In genomic region chr5:41961736-41962135, GRCh38 we compare ENCODE assay signal across 34 cellular contexts.
"Had no signal": no experiment of that assay in that cellular context is flagged by ENCODE, and none has a peak within 500 bp of the region (broad histone marks: within the 10 kb centered on the region; RNA-seq: fewer than 3 reads in every experiment).

No MANE protein-coding gene starts in this region.

- H3K79me2 ChIP-seq: parathyroid adenoma had no signal

- H2AFZ ChIP-seq: parathyroid adenoma had no signal

- H3K4me2 ChIP-seq: smooth muscle cell had no signal

- H3K4me1 Mint-ChIP-seq: naive B cell; naive thymus-derived CD8-positive, alpha-beta T cell; nephron progenitor cell; neural crest cell; stimulated activated memory B cell treated with anti-CD40 and anti-IgM and Interleukin-4, amounts not matched to agents 10 μg/mL and 1 μg/mL and 100 μg/mL, for 72 hours; stimulated activated naive CD8-positive, alpha-beta T cell treated with anti-CD3 and anti-CD28 coated beads, Interleukin-15, amount 100 ng/mL, for 72 hours had no signal

- DNase-seq: naive B cell; naive thymus-derived CD8-positive, alpha-beta T cell; nephron progenitor cell; occipital lobe; ovary; posterior cingulate gyrus; psoas muscle; right cardiac atrium; right lobe of liver; sigmoid colon; spleen; stimulated activated CD4-positive, alpha-beta T cell treated with anti-CD3 and anti-CD28 coated beads, Interleukin-12 subunit alpha, Interleukin-12 subunit beta, amount 100 ng/mL, for 4 hours; stimulated activated CD4-positive, alpha-beta T cell treated with anti-CD3 and anti-CD28 coated beads, Interleukin-1b, Interleukin-23, amount 100 ng/mL, for 48 hours; stimulated activated CD4-positive, alpha-beta T cell treated with anti-CD3 and anti-CD28 coated beads, Interleukin-4, amount 100 ng/mL, for 1 hour; stimulated activated CD4-positive, alpha-beta T cell treated with anti-CD3 and anti-CD28 coated beads, Interleukin-4, amount 100 ng/mL, for 4 hours; stimulated activated CD8-positive, alpha-beta memory T cell treated with anti-CD3 and anti-CD28 coated beads, Interleukin-4, amount 100 ng/mL, for 48 hours; stimulated activated naive CD4-positive, alpha-beta T cell; stimulated activated naive CD8-positive, alpha-beta T cell treated with anti-CD3 and anti-CD28 coated beads, Interleukin-15, amount 100 ng/mL, for 72 hours; stimulated activated naive CD8-positive, alpha-beta T cell treated with anti-CD3 and anti-CD28 coated beads, Interleukin-15, Interleukin-2, amounts not matched to agents 100 U/mL and 50 U/mL, for 24 hours; substantia nigra; testis; tibial artery; transverse colon; upper lobe of left lung had no signal

- H3K4me1 ChIP-seq: parathyroid adenoma, psoas muscle, right lobe of liver, sigmoid colon, spleen, suprapubic skin, testis, tibial artery, transverse colon, upper lobe of left lung, vagina had no signal

- H3K27ac Mint-ChIP-seq: naive B cell; naive thymus-derived CD8-positive, alpha-beta T cell; natural killer cell treated with Interleukin-12 subunit alpha and Interleukin-12 subunit beta and Interleukin-15 and Interleukin-18, amount 100 ng/mL, for 72 hours; nephron progenitor cell; progenitor cell of endocrine pancreas; stimulated activated memory B cell treated with anti-CD40 and anti-IgM and Interleukin-4, amounts not matched to agents 10 μg/mL and 1 μg/mL and 100 μg/mL, for 72 hours; stimulated activated naive CD8-positive, alpha-beta T cell treated with anti-CD3 and anti-CD28 coated beads, Interleukin-15, amount 100 ng/mL, for 72 hours had no signal

- H3K27me3 ChIP-seq: ovary, right lobe of liver, sigmoid colon, spleen, suprapubic skin, testis, tibial artery, transverse colon, upper lobe of left lung, vagina had no signal

- H3K9me3 ChIP-seq: ovary, right lobe of liver, testis had no signal

- H3K27me3 Mint-ChIP-seq: naive B cell; progenitor cell of endocrine pancreas; stimulated activated naive CD8-positive, alpha-beta T cell treated with anti-CD3 and anti-CD28 coated beads, Interleukin-15, amount 100 ng/mL, for 72 hours had no signal

- H3K36me3 ChIP-seq: ovary, right lobe of liver, sigmoid colon, spleen, suprapubic skin, transverse colon, upper lobe of left lung, vagina had no signal

- H3K27ac ChIP-seq: ovary, parathyroid adenoma, psoas muscle, right lobe of liver, sigmoid colon, skin epidermis, spleen, suprapubic skin, testis, tibial artery, transverse colon, upper lobe of left lung, vagina had no signal

- H3K4me3 Mint-ChIP-seq: naive B cell; naive thymus-derived CD8-positive, alpha-beta T cell; natural killer cell treated with Interleukin-12 subunit alpha and Interleukin-12 subunit beta and Interleukin-15 and Interleukin-18, amount 100 ng/mL, for 72 hours; nephron progenitor cell; neural crest cell; stimulated activated memory B cell treated with anti-CD40 and anti-IgM and Interleukin-4, amounts not matched to agents 10 μg/mL and 1 μg/mL and 100 μg/mL, for 72 hours; stimulated activated naive CD8-positive, alpha-beta T cell treated with anti-CD3 and anti-CD28 coated beads, Interleukin-15, amount 100 ng/mL, for 72 hours had no signal

- H3K4me3 ChIP-seq: ovary, psoas muscle, right lobe of liver, sigmoid colon, skin epidermis, smooth muscle cell, spleen, suprapubic skin, testis, tibial artery, transverse colon, upper lobe of left lung, vagina had no signal

- H3K9ac ChIP-seq: parathyroid adenoma had no signal

- FAIRE-seq: urothelium cell line had no signal
